Comparison of ENCODE assay signal across 20 cellular contexts in the genomic region with DNA sequence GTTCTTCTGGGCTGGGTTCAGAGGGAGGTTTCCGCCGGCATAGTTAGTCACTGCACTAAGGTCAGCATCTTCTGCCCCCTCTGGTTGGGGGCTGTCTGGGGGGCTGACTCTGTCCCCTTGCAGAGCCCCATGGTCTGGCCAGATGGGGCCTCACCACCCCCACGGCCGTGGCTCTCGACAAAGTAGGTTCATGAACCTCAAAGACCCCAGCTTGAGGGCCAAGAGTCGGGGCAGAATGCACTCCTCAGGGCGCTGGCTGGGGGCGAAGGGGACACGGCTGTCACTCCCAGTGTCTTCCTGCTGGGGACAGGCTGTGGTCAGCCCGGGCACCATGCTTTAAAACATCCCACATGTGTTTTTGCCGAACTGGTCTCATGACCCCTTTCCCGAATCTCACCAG. TPM values are rescaled to one million over a fixed set of nuclear protein-coding genes. Genes with fewer than 3 reads are reported as not detected.
DNase-seq lines count a peak whose midpoint lies in the region; ATAC-seq and TF ChIP-seq lines count a peak whose summit lies in the region.
"Had no signal": no experiment of that assay in that cellular context is flagged by ENCODE, and none has a peak within 500 bp of the region (broad histone marks: within the 10 kb centered on the region; RNA-seq: fewer than 3 reads in every experiment).

No MANE protein-coding gene starts in this region.

- H3K4me3 ChIP-seq in right atrium auricular region (no peak overlapping the region), gastrocnemius medialis (no peak overlapping the region)
- H3K4me3 ChIP-seq: BLaER1 treated with 17β-estradiol and CSF1 and Interleukin-3, amounts not matched to agents 10 nM and 100 nM; SK-N-MC had no signal

- H3K4me1 ChIP-seq in right atrium auricular region, result peaks cover 0 to 17% of the 10 kb centered on the region in 2 donors
- peaks cover 0 to 8% of the 10 kb centered on the region in 2 donors for H3K4me1 ChIP-seq in gastrocnemius medialis
- H3K4me1 ChIP-seq: Caco-2 had no signal

- H3K27me3 ChIP-seq in right atrium auricular region, result no peaks in the 10 kb centered on the region
- no peaks in the 10 kb centered on the region for H3K27me3 ChIP-seq in gastrocnemius medialis
- H3K27me3 ChIP-seq: BLaER1 treated with 17β-estradiol and CSF1 and Interleukin-3, amounts not matched to agents 10 nM and 100 nM had no signal

- ATAC-seq in Right ventricle myocardium superior (ENCODE audit: poor library complexity) (no peak), gastrocnemius medialis (no peak), HG03280 (IDR thresholded peaks at IDR 0.05; ENCODE audit: unreplicated experiment) (no peak)

- H3K9me3 ChIP-seq in right atrium auricular region (no peaks in the 10 kb centered on the region), gastrocnemius medialis (no peaks in the 10 kb centered on the region)
- H3K9me3 ChIP-seq: BLaER1 treated with 17β-estradiol and CSF1 and Interleukin-3, amounts not matched to agents 10 nM and 100 nM; Caco-2 had no signal

- intact Hi-C loops in Right ventricle myocardium superior (cut with DNase I) (no loop called here), cardiac septum (cut with DNase I) (no loop called here), gastrocnemius medialis (cut with DNase I; ENCODE audit: low total_unique reads) (loop anchor here (10.0 kb wide), 1 partner anchor 184 kb away; no protein-coding TSS in a partner anchor)

- H3K36me3 ChIP-seq in right atrium auricular region, result no peaks in the 10 kb centered on the region
- no peaks in the 10 kb centered on the region for H3K36me3 ChIP-seq in gastrocnemius medialis
- H3K36me3 ChIP-seq: BLaER1 treated with 17β-estradiol and CSF1 and Interleukin-3, amounts not matched to agents 10 nM and 100 nM had no signal

- TF ChIP-seq POLR2A in gastrocnemius medialis (IDR thresholded peaks at IDR 0.05), result no peak

- no peak for TF ChIP-seq CTCF in right atrium auricular region (IDR thresholded peaks at IDR 0.05)
- TF ChIP-seq CTCF in gastrocnemius medialis (IDR thresholded peaks at IDR 0.05 in 4 of 5, conservative IDR thresholded peaks at IDR 0.05 in 1 of 5), result no peak

- DNase-seq in Right ventricle myocardium superior (peak; percentile 38), cardiac septum (ENCODE audit: low spot score) (no peak), right atrium auricular region (ENCODE audit: low spot score) (no peak), gastrocnemius medialis (no peak), MV-4-11 (lab: John Stamatoyannopoulos, UW) (no peak), cerebellar nuclear complex (lab: John Stamatoyannopoulos, UW) (no peak)
- DNase-seq: 8988T; Caco-2; CD4-positive, alpha-beta memory T cell; Karpas-422; NCI-H1417; NCI-H1694 treated with DMSO at 0.1 percent for 48 hours; NCI-H446 treated with DMSO at 0.1 percent for 48 hours; NCI-H526 treated with DMSO at 0.1 percent for 48 hours; OCI-M1; SHP77 treated with DMSO at 0.1 percent for 48 hours had no signal

- H3K27ac ChIP-seq in right atrium auricular region (peak overlapping the region; percentile 16 to 48), gastrocnemius medialis (peak overlapping the region in 3 of 4 donors; percentile 27 to 55 (median 43))
- H3K27ac ChIP-seq: BLaER1 treated with 17β-estradiol and CSF1 and Interleukin-3, amounts not matched to agents 10 nM and 100 nM; SK-N-MC had no signal

- in situ Hi-C loops in gastrocnemius medialis (cut with MboI; ENCODE audit: low sequenced_read_pairs in 4 of 4), result no loop called here

RNA-seq across cellular contexts. Expression of a gene that starts 20.8 kb away (rescaled TPM):
- total RNA-seq in Right ventricle myocardium superior (6.2 TPM), cardiac septum (18.4 TPM), right atrium auricular region (10 to 100 TPM; 10.2 to 29.4 TPM), gastrocnemius medialis (1 to 10 TPM; 2.3 to 9.2 (median 4.2) TPM)
- total RNA-seq: CD4-positive, alpha-beta memory T cell; M059J had no signal
